ENCODE assay signal across 11 cellular contexts in genomic region chr15:96328101-96328958, GRCh38. TPM values are rescaled to one million over a fixed set of nuclear protein-coding genes. Genes with fewer than 3 reads are reported as not detected.
DNase-seq lines count a peak whose midpoint lies in the region; ATAC-seq and TF ChIP-seq lines count a peak whose summit lies in the region.
"Had no signal": no experiment of that assay in that cellular context is flagged by ENCODE, and none has a peak within 500 bp of the region (broad histone marks: within the 10 kb centered on the region; RNA-seq: fewer than 3 reads in every experiment).

No MANE protein-coding gene starts in this region.

- H3K27ac ChIP-seq in ascending aorta (peak overlapping the region; percentile 85 to 88), skeletal muscle tissue (ENCODE audit: low read depth, low read length) (peak overlapping the region; percentile 52)

- H3K36me3 ChIP-seq in ascending aorta: peaks cover 0 to 6% of the 10 kb centered on the region in 2 donors
- peaks cover 0 to 3% (median 0%) of the 10 kb centered on the region in 3 donors for H3K36me3 ChIP-seq in skeletal muscle tissue (ENCODE audit: control insufficient read depth in 3 of 3, insufficient read depth in 3 of 3, low read length in 3 of 3)

- H3K9ac ChIP-seq in skeletal muscle tissue (ENCODE audit: low read depth in 1 of 3, low read length in 3 of 3): peak overlapping the region in 2 of 3 donors; percentile 25

- H3K27me3 ChIP-seq in ascending aorta (no peaks in the 10 kb centered on the region), skeletal muscle tissue (ENCODE audit: control insufficient read depth in 3 of 3, insufficient read depth in 3 of 3, low read length in 3 of 3) (peaks cover 29 to 36% (median 30%) of the 10 kb centered on the region in 3 donors)
- H3K27me3 ChIP-seq: foreskin keratinocyte had no signal

- ATAC-seq in HG02970 (IDR thresholded peaks at IDR 0.05; ENCODE audit: low FRiP score, unreplicated experiment): no peak
- ATAC-seq: activated CD4-positive, alpha-beta T cell treated with anti-CD3 and anti-CD28 coated beads for 36 hours; foreskin keratinocyte had no signal

- H3K4me1 ChIP-seq in ascending aorta: peaks cover 0 to 10% of the 10 kb centered on the region in 2 donors
- peaks cover 8 to 17% (median 15%) of the 10 kb centered on the region in 3 donors for H3K4me1 ChIP-seq in skeletal muscle tissue (ENCODE audit: control insufficient read depth in 3 of 3, insufficient read depth in 3 of 3, low read length in 3 of 3)

- intact Hi-C loops in ascending aorta (cut with DNase I): loop anchor here (2.0 to 10.0 kb wide), 4 partner anchors 16 to 1484 kb away; no protein-coding TSS in a partner anchor

- TF ChIP-seq CTCF in ascending aorta (IDR thresholded peaks at IDR 0.05): no peak

- H3K4me3 ChIP-seq in ascending aorta (peak overlapping the region; percentile 50 to 95), skeletal muscle tissue (ENCODE audit: low read length in 3 of 3) (peak overlapping the region in 1 of 3 donors; percentile 44)

- no peaks in the 10 kb centered on the region for H3K9me3 ChIP-seq in ascending aorta
- no peaks in the 10 kb centered on the region for H3K9me3 ChIP-seq in skeletal muscle tissue (ENCODE audit: control insufficient read depth in 3 of 3, low read length in 3 of 3)

- DNase-seq in DMS114 treated with DMSO at 0.1 percent for 48 hours (lab: John Stamatoyannopoulos, UW; ENCODE audit: unreplicated experiment) (peak; percentile 71), ascending aorta (ENCODE audit: low spot score in 2 of 2) (no peak), kidney tubule cell (ENCODE audit: low spot score) (peak; percentile 45), NCI-H748 treated with DMSO at 0.1 percent for 48 hours (lab: John Stamatoyannopoulos, UW) (no peak), NK-92 (lab: John Stamatoyannopoulos, UW; ENCODE audit: unreplicated experiment) (no peak)
- DNase-seq in stimulated activated CD4-positive, alpha-beta T cell treated with anti-CD3 and anti-CD28 coated beads, Interleukin-12 subunit alpha, Interleukin-12 subunit beta, amount 100 ng/mL, for 4 hours: no peak
- DNase-seq: activated CD4-positive, alpha-beta T cell treated with anti-CD3 and anti-CD28 coated beads for 36 hours; foreskin keratinocyte; SHP77 treated with DMSO at 0.1 percent for 48 hours had no signal

RNA-seq across cellular contexts. Expression of gene NR2F2, which starts 2.2 kb away (rescaled TPM):
- total RNA-seq in ascending aorta (126 TPM), skeletal muscle tissue (12.0 TPM)
- total RNA-seq: activated CD4-positive, alpha-beta T cell treated with anti-CD3 and anti-CD28 coated beads for 36 hours had no signal

Comparison
In these comparisons a context has a peak if more than half of its experiments do, and no peak if none do; other contexts are left out.
1. DNase-seq: peak in DMS114 treated with DMSO at 0.1 percent for 48 hours (single experiment) and kidney tubule cell (single experiment); none in ascending aorta (0 of 2), NCI-H748 treated with DMSO at 0.1 percent for 48 hours (single experiment), NK-92 (single experiment) and stimulated activated CD4-positive, alpha-beta T cell treated with anti-CD3 and anti-CD28 coated beads, Interleukin-12 subunit alpha, Interleukin-12 subunit beta, amount 100 ng/mL, for 4 hours (single experiment).